ENCODE assay signal across 10 cellular contexts in the genomic region with DNA sequence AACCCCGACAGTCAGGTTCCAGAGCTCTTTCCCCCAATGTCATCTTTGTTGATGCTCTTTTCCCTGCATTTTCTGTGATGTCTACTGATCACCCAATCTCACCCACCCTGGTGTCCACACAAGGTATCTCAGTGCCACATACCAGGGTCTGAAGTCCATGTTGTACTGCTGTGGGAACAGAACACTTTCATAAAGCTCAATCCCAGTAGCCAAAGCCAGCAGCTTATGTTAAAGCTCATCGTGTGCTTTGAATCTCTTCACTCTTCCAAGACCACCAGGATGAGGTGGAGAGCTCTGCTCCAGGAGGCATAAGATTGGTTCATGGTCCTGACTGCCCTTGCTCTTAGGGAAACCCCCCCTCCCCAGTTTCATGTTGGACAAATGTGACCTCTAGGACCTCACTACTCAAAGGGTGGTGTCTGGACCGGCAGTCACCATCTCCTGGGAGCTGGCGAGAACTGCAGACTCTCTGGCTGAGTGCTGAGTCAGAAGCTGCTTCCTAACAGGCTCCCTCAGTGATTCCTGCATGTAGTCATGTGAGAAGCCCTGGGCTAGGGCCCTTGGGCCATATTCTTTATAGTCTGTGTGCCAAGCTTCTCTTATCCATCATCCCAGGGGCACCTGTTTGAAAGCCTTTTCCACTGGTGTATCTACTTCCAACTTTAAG. TPM values are rescaled to one million over a fixed set of nuclear protein-coding genes. Genes with fewer than 3 reads are reported as not detected.
DNase-seq lines count a peak whose midpoint lies in the region; ATAC-seq, FAIRE-seq and TF ChIP-seq lines count a peak whose summit lies in the region.
"Had no signal": no experiment of that assay in that cellular context is flagged by ENCODE, and none has a peak within 500 bp of the region (broad histone marks: within the 10 kb centered on the region; RNA-seq: fewer than 3 reads in every experiment).

No MANE protein-coding gene starts in this region.

- in situ Hi-C loops in astrocyte of the cerebellum (cut with HindIII; ENCODE audit: low sequenced_read_pairs): no loop called here

- peaks cover 2% of the 10 kb centered on the region for H3K4me1 Mint-ChIP-seq in activated CD4-positive, alpha-beta T cell treated with anti-CD3 and anti-CD28 coated beads for 36 hours

- peaks cover 50% of the 10 kb centered on the region for H3K36me3 Mint-ChIP-seq in activated CD4-positive, alpha-beta T cell treated with anti-CD3 and anti-CD28 coated beads for 36 hours (ENCODE audit: low read depth)

- H3K4me1 ChIP-seq in keratinocyte (ENCODE audit: control insufficient read depth, extremely low read depth, insufficient read depth, low read length) (peaks cover 27% of the 10 kb centered on the region), uterus (peaks cover 0 to 7% of the 10 kb centered on the region in 2 donors), mucosa of descending colon (ENCODE audit: low read depth) (peaks cover 5% of the 10 kb centered on the region), colonic mucosa (no peaks in the 10 kb centered on the region)
- H3K4me1 ChIP-seq: A549 had no signal

- H3K27me3 ChIP-seq in keratinocyte (ENCODE audit: control insufficient read depth, extremely low read depth, insufficient read depth, low read length) (no peaks in the 10 kb centered on the region), uterus (no peaks in the 10 kb centered on the region), colonic mucosa (no peaks in the 10 kb centered on the region)

- no peak overlapping the region for H3K9ac ChIP-seq in keratinocyte (ENCODE audit: control insufficient read depth, extremely low read depth, insufficient read depth, low read length)
- H3K9ac ChIP-seq in colonic mucosa (ENCODE audit: low read depth in 2 of 2, low read length in 2 of 2): no peak overlapping the region

- CTCF ChIA-PET in activated CD4-positive, alpha-beta T cell treated with anti-CD3 and anti-CD28 coated beads for 36 hours (lab: Charles Lee): interaction anchor here (0.6 to 6.1 kb wide), 17 partner anchors 7 to 1140 kb away, joined by 3 to 60 read pairs (median 5); a partner anchor contains a TSS

- no peaks in the 10 kb centered on the region for H3K9me1 ChIP-seq in keratinocyte (ENCODE audit: control insufficient read depth, extremely low read depth, insufficient read depth, low read length)

- H3K4me3 Mint-ChIP-seq in activated CD4-positive, alpha-beta T cell treated with anti-CD3 and anti-CD28 coated beads for 36 hours: no peak overlapping the region

- H3K79me2 ChIP-seq in keratinocyte (ENCODE audit: control insufficient read depth, insufficient read depth, low read length): peaks cover 2% of the 10 kb centered on the region

- H3K4me2 ChIP-seq in keratinocyte (ENCODE audit: control insufficient read depth, extremely low read depth, insufficient read depth, low read depth, low read length): peak overlapping the region; percentile 1
- H3K4me2 ChIP-seq: A549 had no signal

- no peak for FAIRE-seq in keratinocyte (lab: Jason Lieb, UNC)
- FAIRE-seq: A549 had no signal

- intact Hi-C loops in activated CD4-positive, alpha-beta T cell treated with anti-CD3 and anti-CD28 coated beads for 36 hours (cut with DNase I, micrococcal nuclease): no loop called here
- intact Hi-C loops in uterus (cut with DNase I; ENCODE audit: low total_unique reads): no loop called here
- intact Hi-C loops in mucosa of descending colon (cut with DNase I, micrococcal nuclease): loop anchor here (5.0 to 10.0 kb wide), 3 partner anchors 78 to 238 kb away; no protein-coding TSS in a partner anchor
- intact Hi-C loops in colonic mucosa (cut with DNase I): no loop called here

- H4K20me1 ChIP-seq in keratinocyte (ENCODE audit: control insufficient read depth, extremely low read depth, insufficient read depth, low read length): no peaks in the 10 kb centered on the region

- H3K27ac Mint-ChIP-seq in activated CD4-positive, alpha-beta T cell treated with anti-CD3 and anti-CD28 coated beads for 36 hours: peak overlapping the region; percentile 20

- no peak overlapping the region for H3K4me3 ChIP-seq in astrocyte of the cerebellum (ENCODE audit: low read depth, low read length)
- no peak overlapping the region for H3K4me3 ChIP-seq in keratinocyte (ENCODE audit: control insufficient read depth in 2 of 3, extremely low read depth in 1 of 3, insufficient read depth in 2 of 3, low read depth in 1 of 3, low read length in 3 of 3)
- H3K4me3 ChIP-seq in uterus: no peak overlapping the region
- no peak overlapping the region for H3K4me3 ChIP-seq in mucosa of descending colon
- no peak overlapping the region for H3K4me3 ChIP-seq in colonic mucosa
- H3K4me3 ChIP-seq: A549 had no signal

- H3K27ac ChIP-seq in keratinocyte (ENCODE audit: control insufficient read depth, insufficient read depth, low read length) (no peak overlapping the region), uterus (peak overlapping the region; percentile 74 to 82), colonic mucosa (no peak overlapping the region)
- H3K27ac ChIP-seq: A549 had no signal

- no peak overlapping the region for H2AFZ ChIP-seq in keratinocyte (ENCODE audit: control insufficient read depth, low read length)

- H3K9me3 ChIP-seq in keratinocyte (ENCODE audit: control insufficient read depth, low read depth, low read length): no peaks in the 10 kb centered on the region
- no peaks in the 10 kb centered on the region for H3K9me3 ChIP-seq in uterus
- peaks cover 2% of the 10 kb centered on the region for H3K9me3 ChIP-seq in mucosa of descending colon
- H3K9me3 ChIP-seq in colonic mucosa: no peaks in the 10 kb centered on the region

- H3K9me3 Mint-ChIP-seq in activated CD4-positive, alpha-beta T cell treated with anti-CD3 and anti-CD28 coated beads for 36 hours (ENCODE audit: low read depth): peaks cover 4% of the 10 kb centered on the region

- no peaks in the 10 kb centered on the region for H3K27me3 Mint-ChIP-seq in activated CD4-positive, alpha-beta T cell treated with anti-CD3 and anti-CD28 coated beads for 36 hours

- dilution Hi-C loops in keratinocyte (cut with MboI; ENCODE audit: extremely low pct_ligation_motif_present, low sequenced_read_pairs): no loop called here

- no peak for TF ChIP-seq POLR2A in uterus (IDR thresholded peaks at IDR 0.05)

- peaks cover 7 to 14% of the 10 kb centered on the region in 2 experiments for H3K36me3 ChIP-seq in keratinocyte (ENCODE audit: control insufficient read depth in 2 of 2, extremely low read depth in 1 of 2, insufficient read depth in 2 of 2, low read length in 2 of 2)
- H3K36me3 ChIP-seq in uterus: no peaks in the 10 kb centered on the region
- H3K36me3 ChIP-seq in mucosa of descending colon (ENCODE audit: low read depth): no peaks in the 10 kb centered on the region
- H3K36me3 ChIP-seq in colonic mucosa: no peaks in the 10 kb centered on the region

- peak; percentile 9 for TF ChIP-seq CTCF in astrocyte of the cerebellum (IDR thresholded peaks at IDR 0.05; ENCODE audit: low read depth, low read length, missing control alignments)
- TF ChIP-seq CTCF in keratinocyte (optimal IDR thresholded peaks at IDR 0.05 in 1 of 3, IDR thresholded peaks at IDR 0.05 in 1 of 3, conservative IDR thresholded peaks at IDR 0.05 in 1 of 3; ENCODE audit: extremely low read depth in 1 of 3, insufficient read depth in 2 of 3, low read length in 3 of 3): peak in 1 of 3 experiments; percentile 16
- TF ChIP-seq CTCF in uterus (IDR thresholded peaks at IDR 0.05): no peak
- TF ChIP-seq CTCF in mucosa of descending colon (IDR thresholded peaks at IDR 0.05): no peak
- TF ChIP-seq CTCF in colonic mucosa (IDR thresholded peaks at IDR 0.05): no peak

- no peak for ATAC-seq in activated CD4-positive, alpha-beta T cell treated with anti-CD3 and anti-CD28 coated beads for 36 hours
- no peak for ATAC-seq in mucosa of descending colon

- DNase-seq in activated CD4-positive, alpha-beta T cell treated with anti-CD3 and anti-CD28 coated beads for 36 hours: no peak
- no peak for DNase-seq in activated CD4-positive, alpha-beta T cell treated with anti-CD3 and anti-CD28 coated beads, Interleukin-2, amount 50 U/mL, for 48 hours
- DNase-seq in astrocyte of the cerebellum (ENCODE audit: low read depth) (no peak), keratinocyte (ENCODE audit: low read depth, low spot score) (no peak), uterus (peak in 1 of 2 donors; percentile 42), mucosa of descending colon (no peak), NCI-H2171 treated with DMSO at 0.1 percent for 48 hours (lab: John Stamatoyannopoulos, UW) (no peak), colonic mucosa (no peak)
- DNase-seq: stimulated activated CD4-positive, alpha-beta T cell treated with anti-CD3 and anti-CD28 coated beads, Interleukin-2, amount 100 ng/mL, for 48 hours had no signal

- POLR2A ChIA-PET in activated CD4-positive, alpha-beta T cell treated with anti-CD3 and anti-CD28 coated beads for 36 hours (lab: Charles Lee): no interaction called here

RNA-seq across cellular contexts. Expression of a gene that starts 13.4 kb away (rescaled TPM):
- 1 to 10 TPM; 1.1 to 1.3 TPM for total RNA-seq in activated CD4-positive, alpha-beta T cell treated with anti-CD3 and anti-CD28 coated beads for 36 hours
- polyA plus RNA-seq in keratinocyte: 0.02 to 0.09 TPM (median 0.05 TPM) in 3 replicates
- polyA plus RNA-seq in keratinocyte (2011; ENCODE audit: low read depth): not detected
- 0.06 TPM in 1 of 2 replicates, not detected in the other for polyA plus RNA-seq in keratinocyte (2011; cell fraction: cytosol; rRNA removed)
- polyA plus RNA-seq in keratinocyte (2011; cell fraction: nucleus; rRNA removed): not detected in 2 replicates
- not detected in 2 replicates for polyA plus RNA-seq in keratinocyte (2012; ENCODE audit: low replicate concordance)
- polyA minus RNA-seq in keratinocyte: not detected in 3 replicates
- polyA minus RNA-seq in keratinocyte (2011; cell fraction: cytosol; rRNA and poly(A)+ RNA removed): not detected
- not detected in 2 replicates for polyA minus RNA-seq in keratinocyte (2011; cell fraction: nucleus; rRNA and poly(A)+ RNA removed)
- total RNA-seq in uterus (10 to 100 TPM in 3 of 4 donors, 1 to 10 TPM in 1; 9.5 to 33.8 (median 12.2) TPM), mucosa of descending colon (10 to 100 TPM in 1 of 3 donors, 1 to 10 TPM in 2; 4.7 to 15.2 (median 6.1) TPM), colonic mucosa (1 to 10 TPM; 4.6 to 8.0 TPM)

RNA-seq across cellular contexts. Expression of a gene that starts 22.0 kb away (rescaled TPM):
- 10 to 100 TPM; 45.9 to 46.0 TPM for total RNA-seq in activated CD4-positive, alpha-beta T cell treated with anti-CD3 and anti-CD28 coated beads for 36 hours
- polyA plus RNA-seq in keratinocyte: 36.7 to 45.5 TPM (median 42.5 TPM) in 3 replicates
- 33.5 TPM for polyA plus RNA-seq in keratinocyte (2011; ENCODE audit: low read depth)
- 32.4 and 63.7 TPM in 2 replicates for polyA plus RNA-seq in keratinocyte (2011; cell fraction: cytosol; rRNA removed)
- polyA plus RNA-seq in keratinocyte (2011; cell fraction: nucleus; rRNA removed): 14.8 and 15.8 TPM in 2 replicates
- 22.2 and 32.8 TPM in 2 replicates for polyA plus RNA-seq in keratinocyte (2012; ENCODE audit: low replicate concordance)
- 21.5 to 54.4 TPM (median 40.1 TPM) in 3 replicates for polyA minus RNA-seq in keratinocyte
- 28.4 TPM for polyA minus RNA-seq in keratinocyte (2011; cell fraction: cytosol; rRNA and poly(A)+ RNA removed)
- polyA minus RNA-seq in keratinocyte (2011; cell fraction: nucleus; rRNA and poly(A)+ RNA removed): 9.1 and 12.2 TPM in 2 replicates
- 10 to 100 TPM; 22.8 to 36.0 (median 27.5) TPM for total RNA-seq in uterus
- total RNA-seq in mucosa of descending colon: 10 to 100 TPM in 2 of 3 donors, 1 to 10 TPM in 1; 7.2 to 14.2 (median 10.5) TPM
- total RNA-seq in colonic mucosa: 10 to 100 TPM in 1 of 2 donors, 1 to 10 TPM in 1; 9.9 to 23.6 TPM

RNA-seq across cellular contexts. Expression of a gene that starts 33.1 kb away (rescaled TPM):
- 10 to 100 TPM; 29.5 to 36.2 TPM for total RNA-seq in activated CD4-positive, alpha-beta T cell treated with anti-CD3 and anti-CD28 coated beads for 36 hours
- 29.0 to 34.9 TPM (median 31.0 TPM) in 3 replicates for polyA plus RNA-seq in keratinocyte
- polyA plus RNA-seq in keratinocyte (2011; ENCODE audit: low read depth): 10.6 TPM
- polyA plus RNA-seq in keratinocyte (2011; cell fraction: cytosol; rRNA removed): 16.6 and 25.5 TPM in 2 replicates
- 53.2 and 56.2 TPM in 2 replicates for polyA plus RNA-seq in keratinocyte (2011; cell fraction: nucleus; rRNA removed)
- 24.2 and 27.1 TPM in 2 replicates for polyA plus RNA-seq in keratinocyte (2012; ENCODE audit: low replicate concordance)
- polyA minus RNA-seq in keratinocyte: 22.0 to 34.1 TPM (median 30.7 TPM) in 3 replicates
- 7.5 TPM for polyA minus RNA-seq in keratinocyte (2011; cell fraction: cytosol; rRNA and poly(A)+ RNA removed)
- polyA minus RNA-seq in keratinocyte (2011; cell fraction: nucleus; rRNA and poly(A)+ RNA removed): 21.6 and 42.5 TPM in 2 replicates
- total RNA-seq in uterus: 10 to 100 TPM; 21.3 to 67.9 (median 42.6) TPM
- total RNA-seq in mucosa of descending colon: 10 to 100 TPM; 53.9 to 66.6 (median 56.0) TPM
- total RNA-seq in colonic mucosa: 10 to 100 TPM; 46.3 to 49.5 TPM

Comparison
In these comparisons a context has a peak if more than half of its experiments do, and no peak if none do; other contexts are left out.
1. H3K27ac ChIP-seq: peak in uterus (2 of 2); none in keratinocyte (single experiment) and colonic mucosa (single experiment).
2. intact Hi-C loops: an anchor here in mucosa of descending colon (5.0 to 10.0 kb wide); none called in activated CD4-positive, alpha-beta T cell treated with anti-CD3 and anti-CD28 coated beads for 36 hours, uterus and colonic mucosa.